9 cellular contexts compared by ENCODE assay signal in genomic region chr15:61018083-61018482, GRCh38.
"Had no signal": no experiment of that assay in that cellular context is flagged by ENCODE, and none has a peak within 500 bp of the region (broad histone marks: within the 10 kb centered on the region; RNA-seq: fewer than 3 reads in every experiment).

No MANE protein-coding gene starts in this region.

- H3K27ac ChIP-seq: HL-60 had no signal

- H3K4me3 Mint-ChIP-seq: HFFc6, IgD-negative memory B cell had no signal

- H3K4me1 Mint-ChIP-seq: IgD-negative memory B cell had no signal

- H3K9me3 Mint-ChIP-seq: HFFc6 had no signal

- H3K36me3 ChIP-seq: HAP-1 had no signal

- H3K4me3 ChIP-seq: HAP-1 had no signal

- DNase-seq: GOT3, H7, HFFc6, KBM-7 had no signal

- H3K36me3 Mint-ChIP-seq: IgD-negative memory B cell had no signal

- ATAC-seq: HCT116, HepG2 had no signal

- H3K27ac Mint-ChIP-seq: HFFc6, IgD-negative memory B cell had no signal

- H3K9me3 ChIP-seq: HAP-1 had no signal
